In the genomic region with DNA sequence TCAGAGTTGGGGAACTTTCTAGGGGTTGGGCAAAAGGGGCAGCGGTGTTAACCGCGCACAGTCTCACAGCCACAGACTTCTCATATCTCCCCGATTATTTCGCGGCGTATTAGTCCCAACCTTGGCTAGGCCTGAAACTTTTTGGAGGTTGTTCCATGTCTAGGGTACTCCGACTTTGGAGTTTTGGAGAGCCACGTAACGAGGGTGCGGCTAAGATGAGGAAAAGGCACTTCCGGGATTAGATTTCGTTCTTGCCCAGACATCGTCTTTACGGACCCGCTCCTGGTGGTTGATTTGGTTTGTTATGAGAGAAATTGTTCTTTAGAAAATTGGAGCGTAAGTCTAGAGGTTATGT, we compare ENCODE assay signal across 8 cellular contexts. TPM values are rescaled to one million over a fixed set of nuclear protein-coding genes. Genes with fewer than 3 reads are reported as not detected.
DNase-seq lines count a peak whose midpoint lies in the region; ATAC-seq and TF ChIP-seq lines count a peak whose summit lies in the region.

No MANE protein-coding gene starts in this region.

- H3K4me1 Mint-ChIP-seq in endothelial cell (ENCODE audit: unreplicated experiment) = peaks cover 29% of the 10 kb centered on the region

- H3K27me3 ChIP-seq in neural cell (ENCODE audit: insufficient read depth, low read depth, low read length) = no peaks in the 10 kb centered on the region

- no peaks in the 10 kb centered on the region for H3K36me3 ChIP-seq in neural cell (ENCODE audit: insufficient read depth, low read length)

- no peaks in the 10 kb centered on the region for H3F3A ChIP-seq in neural cell (ENCODE audit: insufficient read depth, low read length, poor library complexity, severe bottlenecking)

- H3K4me3 ChIP-seq in GM12864 (ENCODE audit: low read depth, low read length) = peak overlapping the region; percentile 79
- peak overlapping the region; percentile 87 for H3K4me3 ChIP-seq in neural cell (ENCODE audit: low read length)

- no peaks in the 10 kb centered on the region for H3K9me3 Mint-ChIP-seq in endothelial cell (ENCODE audit: unreplicated experiment)

- no peaks in the 10 kb centered on the region for H4K20me1 ChIP-seq in neural cell (ENCODE audit: insufficient read depth)

- H3K27ac Mint-ChIP-seq in endothelial cell (ENCODE audit: unreplicated experiment) = peak overlapping the region; percentile 98

- peaks cover 80% of the 10 kb centered on the region for H3K79me2 ChIP-seq in neural cell (replicated peaks; ENCODE audit: insufficient read depth, low read length)

- TF ChIP-seq RAD21 in neural cell (conservative IDR thresholded peaks at IDR 0.05) = no peak

- H3K9ac ChIP-seq in neural cell (ENCODE audit: low read length) = peak overlapping the region; percentile 75

- H3K9me2 ChIP-seq in neural cell (ENCODE audit: insufficient read depth, low read length) = no peaks in the 10 kb centered on the region

- ATAC-seq in HG03354 (IDR thresholded peaks at IDR 0.05; ENCODE audit: poor library complexity, severe bottlenecking, unreplicated experiment) (no peak), HG03378 (IDR thresholded peaks at IDR 0.05; ENCODE audit: unreplicated experiment) (no peak)

- TF ChIP-seq CTCF in GM12864 (IDR thresholded peaks at IDR 0.05; ENCODE audit: low read depth, low read length, missing control alignments) (no peak), endothelial cell (IDR thresholded peaks at IDR 0.05; ENCODE audit: unreplicated experiment) (no peak), neural cell (IDR thresholded peaks at IDR 0.05; ENCODE audit: poor library complexity, severe bottlenecking) (no peak)

- TF ChIP-seq EP300 in neural cell (conservative IDR thresholded peaks at IDR 0.05; ENCODE audit: poor library complexity, severe bottlenecking) = no peak

- H3K9me3 ChIP-seq in neural cell (ENCODE audit: low read length) = no peaks in the 10 kb centered on the region

- H3K27ac ChIP-seq in neural cell (ENCODE audit: low read length) = peak overlapping the region; percentile 80

- peak; percentile 3 for DNase-seq in A172 (ENCODE audit: low spot score)
- DNase-seq in GM12864 (ENCODE audit: low read depth) = no peak
- DNase-seq in SW480 (ENCODE audit: low spot score) = peak; percentile 30
- peak; percentile 30 for DNase-seq in endothelial cell (ENCODE audit: low spot score)
- DNase-seq in NCI-H2107 (lab: John Stamatoyannopoulos, UW) = no peak

- H2AFZ ChIP-seq in neural cell (ENCODE audit: low read depth, low read length) = peak overlapping the region; percentile 79

- peaks cover 14% of the 10 kb centered on the region for H3K27me3 Mint-ChIP-seq in endothelial cell (ENCODE audit: unreplicated experiment)

- peak overlapping the region; percentile 99 for H3K4me3 Mint-ChIP-seq in endothelial cell (ENCODE audit: unreplicated experiment)

- H3K4me2 ChIP-seq in neural cell (ENCODE audit: low read length) = peak overlapping the region; percentile 62

- peaks cover 3% of the 10 kb centered on the region for H3K36me3 Mint-ChIP-seq in endothelial cell (ENCODE audit: low read depth, unreplicated experiment)

TF ChIP-seq in neural cell, 6 proteins besides CTCF, POLR2A, EP300 and RAD21:
- TF ChIP-seq SMC3 (conservative IDR thresholded peaks at IDR 0.05; ENCODE audit: poor library complexity) (no peak), TAF1 (IDR thresholded peaks at IDR 0.05; ENCODE audit: low read depth) (no peak), EZH2 (IDR thresholded peaks at IDR 0.05; ENCODE audit: borderline replicate concordance, insufficient read depth, low read length, poor library complexity, severe bottlenecking) (no peak), POLR2AphosphoS5 (IDR thresholded peaks at IDR 0.05) (no peak), MXI1 (conservative IDR thresholded peaks at IDR 0.05; ENCODE audit: poor library complexity, severe bottlenecking) (no peak), REST (IDR thresholded peaks at IDR 0.05; ENCODE audit: borderline replicate concordance) (no peak)
TF ChIP-seq in neural cell: peak in this region for 0.

RNA-seq across cellular contexts. Expression of gene CCNK, which starts 0.5 kb away (rescaled TPM):
- total RNA-seq in A172 (2014; rRNA removed; shearing (Covaris generic)) = 5.0 and 7.5 TPM in 2 replicates
- total RNA-seq in endothelial cell (ENCODE audit: unreplicated experiment) = 79.8 TPM
- polyA plus RNA-seq in neural cell = 11.2 and 20.1 TPM in 2 replicates
- 21.2 and 36.7 TPM in 2 replicates for polyA minus RNA-seq in neural cell

RNA-seq across cellular contexts. Expression of gene SETD3, which starts 1.1 kb away (rescaled TPM):
- total RNA-seq in A172 (2014; rRNA removed; shearing (Covaris generic)) = 35.2 and 39.0 TPM in 2 replicates
- total RNA-seq in endothelial cell (ENCODE audit: unreplicated experiment) = 67.4 TPM
- polyA plus RNA-seq in neural cell = 44.0 and 49.6 TPM in 2 replicates
- 171 and 176 TPM in 2 replicates for polyA minus RNA-seq in neural cell

Comparison
In these comparisons a context has a peak if more than half of its experiments do, and no peak if none do; other contexts are left out.
1. DNase-seq: peak in A172 (single experiment), SW480 (single experiment) and endothelial cell (single experiment); none in GM12864 (single experiment) and NCI-H2107 (single experiment).